9 cellular contexts compared by ENCODE assay signal in the genomic region with DNA sequence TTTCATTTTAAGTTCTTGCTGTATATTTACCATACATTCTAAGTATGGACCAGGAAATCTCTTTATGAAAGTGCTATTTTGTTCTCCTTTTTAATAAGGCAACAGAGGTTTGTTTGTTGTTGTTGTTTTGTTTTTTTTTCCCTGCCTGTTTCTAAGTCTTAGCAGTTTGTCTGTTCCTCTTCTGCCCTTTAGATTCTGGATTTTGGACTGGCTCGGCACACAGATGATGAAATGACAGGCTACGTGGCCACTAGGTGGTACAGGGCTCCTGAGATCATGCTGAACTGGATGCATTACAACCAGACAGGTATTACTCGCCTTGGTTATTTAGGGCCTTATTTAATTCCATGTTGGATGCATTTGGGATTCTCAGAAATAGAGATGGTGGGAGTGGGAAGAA. TPM values are rescaled to one million over a fixed set of nuclear protein-coding genes. Genes with fewer than 3 reads are reported as not detected.
DNase-seq lines count a peak whose midpoint lies in the region; ATAC-seq, FAIRE-seq and TF ChIP-seq lines count a peak whose summit lies in the region.
"Had no signal": no experiment of that assay in that cellular context is flagged by ENCODE, and none has a peak within 500 bp of the region (broad histone marks: within the 10 kb centered on the region; RNA-seq: fewer than 3 reads in every experiment).

No MANE protein-coding gene starts in this region.

- no peaks in the 10 kb centered on the region for H3K27me3 Mint-ChIP-seq in dendritic cell treated with granulocyte-macrophage colony-stimulating factor and Interleukin-4, amounts not matched to agents 40 ng/mL and 50 ng/mL, for 4 days

- H3K36me3 Mint-ChIP-seq in dendritic cell treated with granulocyte-macrophage colony-stimulating factor and Interleukin-4, amounts not matched to agents 40 ng/mL and 50 ng/mL, for 4 days (ENCODE audit: low read depth) = peaks cover 87% of the 10 kb centered on the region

- peaks cover 28% of the 10 kb centered on the region for H3K4me1 Mint-ChIP-seq in dendritic cell treated with granulocyte-macrophage colony-stimulating factor and Interleukin-4, amounts not matched to agents 40 ng/mL and 50 ng/mL, for 4 days (ENCODE audit: low read depth)

- intact Hi-C loops in dendritic cell treated with granulocyte-macrophage colony-stimulating factor and Interleukin-4, amounts not matched to agents 40 ng/mL and 50 ng/mL, for 4 days (cut with micrococcal nuclease) = no loop called here
- intact Hi-C loops in pancreas (cut with DNase I) = no loop called here

- H3K9me3 Mint-ChIP-seq in dendritic cell treated with granulocyte-macrophage colony-stimulating factor and Interleukin-4, amounts not matched to agents 40 ng/mL and 50 ng/mL, for 4 days = peaks cover 6% of the 10 kb centered on the region

- H3K4me3 Mint-ChIP-seq in dendritic cell treated with granulocyte-macrophage colony-stimulating factor and Interleukin-4, amounts not matched to agents 40 ng/mL and 50 ng/mL, for 4 days = peak overlapping the region; percentile 6

- peak overlapping the region; percentile 63 for H3K27ac Mint-ChIP-seq in dendritic cell treated with granulocyte-macrophage colony-stimulating factor and Interleukin-4, amounts not matched to agents 40 ng/mL and 50 ng/mL, for 4 days

- H3K4me1 ChIP-seq in pancreas = no peaks in the 10 kb centered on the region

- no peaks in the 10 kb centered on the region for H3K9me3 ChIP-seq in pancreas

- H3K27ac ChIP-seq in pancreas = no peak overlapping the region

- peak; percentile 20 for DNase-seq in NCI-H510A treated with DMSO at 0.1 percent for 48 hours (lab: John Stamatoyannopoulos, UW)
- DNase-seq in NCI-H510A (lab: John Stamatoyannopoulos, UW) = no peak
- peak; percentile 9 to 27 for DNase-seq in Kasumi-1 (lab: John Stamatoyannopoulos, UW)
- DNase-seq in pancreas = no peak
- no peak for DNase-seq in stimulated activated CD4-positive, alpha-beta T cell treated with anti-CD3 and anti-CD28 coated beads, Interleukin-4, amount 100 ng/mL, for 1 hour
- DNase-seq in omental fat pad (ENCODE audit: low spot score) = no peak
- DNase-seq in NCI-H2227 (lab: John Stamatoyannopoulos, UW; ENCODE audit: unreplicated experiment) = no peak

- peak in 3 of 4 donors; percentile 66 to 70 (median 69) for ATAC-seq in pancreas
- ATAC-seq in omental fat pad (ENCODE audit: low FRiP score) = no peak

- no peak for FAIRE-seq in pancreas (lab: Jason Lieb, UNC)
- FAIRE-seq: colon had no signal

- 31 to 36% methylated on average over 3 of the region's 3 CpGs for WGBS in pancreas, 2 donors

- peak in 1 of 4 donors; percentile 6 for TF ChIP-seq CTCF in pancreas (IDR thresholded peaks at IDR 0.05)
- no peak for TF ChIP-seq CTCF in omental fat pad (IDR thresholded peaks at IDR 0.05)

- H3K4me3 ChIP-seq in pancreas = no peak overlapping the region

- H3K27me3 ChIP-seq in pancreas = no peaks in the 10 kb centered on the region

- peaks cover 0 to 25% (median 3%) of the 10 kb centered on the region in 3 donors for H3K36me3 ChIP-seq in pancreas

RNA-seq across cellular contexts. Expression of gene MAPK14, which starts 48.0 kb away (rescaled TPM):
- total RNA-seq in pancreas (10 to 100 TPM; 13.3 to 29.9 (median 18.7) TPM), omental fat pad (100 to 1,000 TPM in 3 of 4 donors, 10 to 100 TPM in 1; 91.9 to 133 (median 117) TPM)
- polyA plus RNA-seq in pancreas = 10 to 100 TPM in 1 of 2 donors, 1 to 10 TPM in 1; 6.8 to 12.4 TPM

RNA-seq across cellular contexts. Expression of gene SLC26A8, which starts 51.2 kb away (rescaled TPM):
- under 1 TPM in 1 of 6 donors, not detected in 5; 0.06 TPM for total RNA-seq in pancreas
- under 1 TPM; 0.07 to 0.11 TPM for polyA plus RNA-seq in pancreas
- 1 to 10 TPM in 1 of 4 donors, under 1 TPM in 3; 0.12 to 3.3 (median 0.54) TPM for total RNA-seq in omental fat pad

RNA-seq across cellular contexts. Expression of gene MAPK13, which starts 54.7 kb away (rescaled TPM):
- total RNA-seq in pancreas (10 to 100 TPM; 29.9 to 46.3 (median 34.3) TPM), omental fat pad (10 to 100 TPM; 10.9 to 27.5 (median 17.7) TPM)
- 10 to 100 TPM; 20.2 to 28.9 TPM for polyA plus RNA-seq in pancreas

Comparison
In these comparisons a context has a peak if more than half of its experiments do, and no peak if none do; other contexts are left out.
1. DNase-seq: peak in NCI-H510A treated with DMSO at 0.1 percent for 48 hours (single experiment) and Kasumi-1 (2 of 2); none in NCI-H510A (single experiment), pancreas (0 of 6), stimulated activated CD4-positive, alpha-beta T cell treated with anti-CD3 and anti-CD28 coated beads, Interleukin-4, amount 100 ng/mL, for 1 hour (single experiment), omental fat pad (single experiment) and NCI-H2227 (single experiment).